28 cellular contexts compared by ENCODE assay signal in genomic region chrX:29560065-29560464, GRCh38.
"Had no signal": no experiment of that assay in that cellular context is flagged by ENCODE, and none has a peak within 500 bp of the region (broad histone marks: within the 10 kb centered on the region; RNA-seq: fewer than 3 reads in every experiment).

No MANE protein-coding gene starts in this region.

- H3K27ac ChIP-seq: adrenal gland, ascending aorta, brain microvascular endothelial cell, coronary artery, dorsolateral prefrontal cortex, foreskin keratinocyte, gastrocnemius medialis, heart left ventricle, VCaP had no signal

- H3K4me1 ChIP-seq: adrenal gland, ascending aorta, foreskin keratinocyte, gastrocnemius medialis, heart left ventricle had no signal

- ATAC-seq: activated naive CD8-positive, alpha-beta T cell treated with anti-CD3 and anti-CD28 coated beads, Interleukin-2, amount 50 U/mL, for 24 hours; activated T-cell treated with anti-CD3 and anti-CD28 coated beads, Interleukin-2, amount 50 U/mL, for 4 hours; activated T-helper 17 cell treated with anti-CD3 and anti-CD28 coated beads, Interleukin-2, amount 50 U/mL, for 72 hours; esophagus mucosa; foreskin keratinocyte; gastrocnemius medialis; heart left ventricle; WTC11 had no signal

- H3K9me3 ChIP-seq: ascending aorta, gastrocnemius medialis had no signal

- H3K36me3 ChIP-seq: adrenal gland, ascending aorta, brain microvascular endothelial cell, gastrocnemius medialis, heart left ventricle had no signal

- H3K4me3 ChIP-seq: adrenal gland, ascending aorta, coronary artery, dorsolateral prefrontal cortex, gastrocnemius medialis, heart left ventricle had no signal

- H3K27me3 ChIP-seq: adrenal gland, ascending aorta, brain microvascular endothelial cell, foreskin keratinocyte, gastrocnemius medialis, heart left ventricle had no signal

- DNase-seq: activated CD4-positive, alpha-beta memory T cell treated with anti-CD3 and anti-CD28 coated beads, Interleukin-2, amount 10 ng/mL, durations not matched to agents 7 days and 5 days; activated CD4-positive, alpha-beta T cell treated with anti-CD3 and anti-CD28 coated beads for 1 hour; activated CD4-positive, alpha-beta T cell treated with anti-CD3 and anti-CD28 coated beads for 4 hours; activated CD4-positive, alpha-beta T cell treated with anti-CD3 and anti-CD28 coated beads, Interleukin-2, amount 10 ng/mL, durations not matched to agents 7 days and 5 days; activated CD4-positive, alpha-beta T cell treated with anti-CD3 and anti-CD28 coated beads, Interleukin-2, amount 50 U/mL, for 4 hours; activated effector memory CD4-positive, alpha-beta T cell treated with Interleukin-2 at 50 U/mL for 16 hours; activated gamma-delta T cell treated with Interleukin-2 at 50 U/mL for 16 hours; activated naive CD4-positive, alpha-beta T cell treated with anti-CD3 and anti-CD28 coated beads for 36 hours; activated naive CD8-positive, alpha-beta T cell treated with anti-CD3 and anti-CD28 coated beads for 36 hours; activated naive CD8-positive, alpha-beta T cell treated with anti-CD3 and anti-CD28 coated beads, Interleukin-2, amount 50 U/mL, for 24 hours; activated T-cell treated with anti-CD3 and anti-CD28 coated beads, Interleukin-2, amount 50 U/mL, for 4 hours; adrenal gland; brain microvascular endothelial cell; dorsolateral prefrontal cortex; effector memory CD4-positive, alpha-beta T cell; endodermal cell; foreskin keratinocyte; gastrocnemius medialis; glutamatergic neuron; heart left ventricle; T-helper 2 cell had no signal

- FAIRE-seq: bronchial epithelial cell had no signal
